Comparison of ENCODE assay signal across 10 cellular contexts in the genomic region with DNA sequence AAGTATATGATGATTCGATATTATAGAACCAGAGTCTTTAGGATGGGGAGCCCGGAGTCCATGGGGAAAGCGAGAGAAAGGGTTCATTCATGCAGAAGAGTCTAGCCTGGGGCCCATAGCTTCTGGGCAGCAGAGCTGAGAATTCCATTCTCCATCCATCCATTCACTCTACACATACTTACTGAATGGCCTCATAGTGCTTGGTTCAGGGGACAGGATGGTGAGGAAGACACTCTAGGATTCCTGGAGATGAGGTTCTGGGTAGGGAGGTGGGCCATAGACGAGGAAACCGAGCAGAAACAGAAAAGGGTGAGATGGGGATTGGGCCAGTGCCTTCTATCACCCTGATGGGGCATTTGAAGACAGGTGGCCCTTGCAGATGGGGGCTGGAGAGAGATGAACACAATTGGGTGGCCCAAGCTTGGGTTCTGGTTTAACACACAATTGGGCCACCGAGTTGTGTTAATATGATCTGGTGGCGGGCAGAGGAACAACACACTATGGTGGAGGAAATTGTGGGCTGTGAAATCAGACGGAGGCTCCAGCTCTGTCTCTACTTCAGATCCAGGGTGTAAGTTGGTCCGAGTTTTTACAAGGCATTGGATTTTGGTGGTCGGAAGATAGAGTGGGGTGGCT. TPM values are rescaled to one million over a fixed set of nuclear protein-coding genes. Genes with fewer than 3 reads are reported as not detected.
DNase-seq lines count a peak whose midpoint lies in the region; ATAC-seq, FAIRE-seq and TF ChIP-seq lines count a peak whose summit lies in the region.
"Had no signal": no experiment of that assay in that cellular context is flagged by ENCODE, and none has a peak within 500 bp of the region (broad histone marks: within the 10 kb centered on the region; RNA-seq: fewer than 3 reads in every experiment).

No MANE protein-coding gene starts in this region.

- no peaks in the 10 kb centered on the region for H3K9me3 ChIP-seq in muscle layer of duodenum (ENCODE audit: control insufficient read depth in 1 of 2, low read length in 2 of 2)

- H3K4me3 ChIP-seq in bronchial epithelial cell (ENCODE audit: low read depth, low read length) (no peak overlapping the region), muscle layer of duodenum (ENCODE audit: low read depth in 1 of 2, low read length in 2 of 2) (no peak overlapping the region), urinary bladder (ENCODE audit: low read depth, low read length) (no peak overlapping the region)

- no peak for TF ChIP-seq CTCF in bronchial epithelial cell (IDR thresholded peaks at IDR 0.05; ENCODE audit: insufficient read depth, low read length, severe bottlenecking)

- H3K36me3 ChIP-seq in bronchial epithelial cell (ENCODE audit: control insufficient read depth, insufficient read depth, low read length) = no peaks in the 10 kb centered on the region
- peaks cover 0 to 4% of the 10 kb centered on the region in 2 donors for H3K36me3 ChIP-seq in muscle layer of duodenum (ENCODE audit: control insufficient read depth in 1 of 2, insufficient read depth in 2 of 2, low read length in 2 of 2)
- H3K36me3 ChIP-seq in urinary bladder (ENCODE audit: insufficient read depth) = no peaks in the 10 kb centered on the region

- FAIRE-seq in bronchial epithelial cell (lab: Jason Lieb, UNC) = peak; percentile 47

- ATAC-seq in GM18870 (IDR thresholded peaks at IDR 0.05; ENCODE audit: unreplicated experiment) (no peak), HG03460 (IDR thresholded peaks at IDR 0.05; ENCODE audit: unreplicated experiment) (no peak)

- H3K27me3 ChIP-seq in bronchial epithelial cell (ENCODE audit: control insufficient read depth, insufficient read depth, low read length) = no peaks in the 10 kb centered on the region
- H3K27me3 ChIP-seq in muscle layer of duodenum (ENCODE audit: low read depth, low read length) = peaks cover 5% of the 10 kb centered on the region

- peak; percentile 24 for DNase-seq in activated CD8-positive, alpha-beta memory T cell treated with anti-CD3 and anti-CD28 coated beads for 24 hours
- DNase-seq in activated CD8-positive, alpha-beta memory T cell treated with anti-CD3 and anti-CD28 coated beads, Interleukin-2, amount 50 U/mL, for 48 hours = no peak
- DNase-seq in bronchial epithelial cell (ENCODE audit: low read depth) (no peak), DMS 273 (lab: John Stamatoyannopoulos, UW; ENCODE audit: unreplicated experiment) (no peak)
- DNase-seq: KG1 had no signal

- H3K4me1 ChIP-seq in muscle layer of duodenum (ENCODE audit: control insufficient read depth in 1 of 2, insufficient read depth in 2 of 2, low read length in 2 of 2) (peaks cover 14 to 15% of the 10 kb centered on the region in 2 donors), urinary bladder (ENCODE audit: insufficient read depth) (no peaks in the 10 kb centered on the region)

- H3K27ac ChIP-seq in muscle layer of duodenum (ENCODE audit: low read length) = peak overlapping the region; percentile 90
- peak overlapping the region; percentile 55 for H3K27ac ChIP-seq in urinary bladder (ENCODE audit: low read depth)

- 85% methylated on average over 10 of the region's 10 CpGs for WGBS in urinary bladder

RNA-seq across cellular contexts. Expression of a gene that starts 5.4 kb away (rescaled TPM):
- total RNA-seq in bronchial epithelial cell = 0.26 TPM in 2 replicates
- total RNA-seq in urinary bladder = not detected
- polyA plus RNA-seq in urinary bladder = 0.15 TPM

RNA-seq across cellular contexts. Expression of a gene that starts 11.5 kb away (rescaled TPM):
- 0.13 and 0.26 TPM in 2 replicates for total RNA-seq in bronchial epithelial cell
- not detected for total RNA-seq in urinary bladder
- not detected for polyA plus RNA-seq in urinary bladder
- total RNA-seq: omental fat pad had no signal

RNA-seq across cellular contexts. Expression of a gene that starts 41.4 kb away (rescaled TPM):
- total RNA-seq in bronchial epithelial cell (0.13 TPM in 1 of 2 replicates, not detected in the other), urinary bladder (not detected)
- not detected for polyA plus RNA-seq in urinary bladder
- total RNA-seq: omental fat pad had no signal

RNA-seq across cellular contexts. Expression of a gene that starts 46.8 kb away (rescaled TPM):
- total RNA-seq in bronchial epithelial cell (532 and 895 TPM in 2 replicates), urinary bladder (147 TPM)
- polyA plus RNA-seq in urinary bladder = 158 TPM
